18 cellular contexts compared by ENCODE assay signal in genomic region chr6:147117009-147117408, GRCh38.
DNase-seq lines count a peak whose midpoint lies in the region; ATAC-seq and TF ChIP-seq lines count a peak whose summit lies in the region.
"Had no signal": no experiment of that assay in that cellular context is flagged by ENCODE, and none has a peak within 500 bp of the region (broad histone marks: within the 10 kb centered on the region; RNA-seq: fewer than 3 reads in every experiment).

No MANE protein-coding gene starts in this region.

- no peak overlapping the region for H3K4me3 Mint-ChIP-seq in GM23338
- H3K4me3 Mint-ChIP-seq: T-helper 17 cell had no signal

- H3K27me3 ChIP-seq in GM23338 (ENCODE audit: insufficient read depth) (no peaks in the 10 kb centered on the region), adipocyte (replicated peaks; ENCODE audit: control insufficient read depth, insufficient read depth, low read length) (no peaks in the 10 kb centered on the region), neutrophil (no peaks in the 10 kb centered on the region)
- H3K27me3 ChIP-seq: BE2C, MG63 had no signal

- no peaks in the 10 kb centered on the region for H3K9me3 ChIP-seq in adipocyte (ENCODE audit: control insufficient read depth, low read length)
- H3K9me3 ChIP-seq in neutrophil, result no peaks in the 10 kb centered on the region
- H3K9me3 ChIP-seq: BE2C, MG63 had no signal

- no peak for TF ChIP-seq CTCF in GM23338 (conservative IDR thresholded peaks at IDR 0.05; ENCODE audit: low read depth in 2 of 2)
- TF ChIP-seq CTCF in neutrophil (IDR thresholded peaks at IDR 0.05), result no peak
- TF ChIP-seq CTCF in GM13977 (IDR thresholded peaks at IDR 0.05; ENCODE audit: extremely low read depth, insufficient read depth, missing control alignments), result no peak

- H3K9me2 ChIP-seq in GM23338 (ENCODE audit: insufficient read depth), result no peaks in the 10 kb centered on the region

- no peaks in the 10 kb centered on the region for H3K79me2 ChIP-seq in GM23338 (replicated peaks; ENCODE audit: insufficient read depth)

- H3K9me3 Mint-ChIP-seq in GM23338, result peaks cover 3% of the 10 kb centered on the region; the same call in 1 of the 3 replicates

- no peak overlapping the region for H3K4me2 ChIP-seq in GM23338
- H3K4me2 ChIP-seq: KMS-11 had no signal

- H3F3A ChIP-seq in GM23338 (replicated peaks; ENCODE audit: low read depth), result no peaks in the 10 kb centered on the region

- peaks cover 8% of the 10 kb centered on the region for H3K4me1 Mint-ChIP-seq in GM23338
- H3K4me1 Mint-ChIP-seq: T-helper 17 cell had no signal

- H3K27ac ChIP-seq in GM23338 (ENCODE audit: low read depth) (no peak overlapping the region), neutrophil (peak overlapping the region; percentile 75)
- H3K27ac ChIP-seq: KMS-11, SK-N-MC had no signal

- DNase-seq in GM23338 (ENCODE audit: low spot score) (no peak), NOMO-1 (lab: John Stamatoyannopoulos, UW; ENCODE audit: unreplicated experiment in 2 of 2) (peak; percentile 45 to 58), adipocyte (ENCODE audit: low read depth) (no peak), DMS79 (lab: John Stamatoyannopoulos, UW) (no peak), GM13977 (ENCODE audit: low spot score) (no peak)
- DNase-seq in central memory CD4-positive, alpha-beta T cell, result no peak
- DNase-seq: BE2C, DMS 273 treated with DMSO at 0.1 percent for 48 hours, MG63, NCI-H1436 treated with DMSO at 0.1 percent for 48 hours, NCI-H345, NCI-H526 treated with DMSO at 0.1 percent for 48 hours, T-helper 17 cell had no signal

- H4K20me1 ChIP-seq in GM23338 (replicated peaks; ENCODE audit: insufficient read depth), result no peaks in the 10 kb centered on the region

- in situ Hi-C loops in GM13977 (cut with MboI; ENCODE audit: low pct_unique_long_range_greater_than_20kb, low sequenced_read_pairs, unreplicated experiment), result no loop called here

- H3K9ac ChIP-seq in adipocyte (ENCODE audit: low read length), result peak overlapping the region; percentile 53
- H3K9ac ChIP-seq: KMS-11 had no signal

- H3K36me3 Mint-ChIP-seq in GM23338 (ENCODE audit: low read depth), result no peaks in the 10 kb centered on the region

- ATAC-seq in GM23338 (no peak), HG02610 (IDR thresholded peaks at IDR 0.05; ENCODE audit: unreplicated experiment) (no peak)
- ATAC-seq: HCT116, T-helper 17 cell had no signal

- H3K27ac Mint-ChIP-seq in GM23338, result no peak overlapping the region
- H3K27ac Mint-ChIP-seq: T-helper 17 cell had no signal

- H3K36me3 ChIP-seq in GM23338 (ENCODE audit: insufficient read depth) (no peaks in the 10 kb centered on the region), adipocyte (ENCODE audit: control insufficient read depth, insufficient read depth, low read length, severe bottlenecking) (no peaks in the 10 kb centered on the region), neutrophil (no peaks in the 10 kb centered on the region)
- H3K36me3 ChIP-seq: BE2C, MG63 had no signal

- H3K4me1 ChIP-seq in GM23338 (ENCODE audit: insufficient read depth) (peaks cover 8% of the 10 kb centered on the region), adipocyte (ENCODE audit: control insufficient read depth, insufficient read depth, low read length) (peaks cover 13% of the 10 kb centered on the region), neutrophil (ENCODE audit: control insufficient read depth in 1 of 2, insufficient read depth in 1 of 2, low read depth in 1 of 2, low read length in 1 of 2) (peaks cover 47 to 56% of the 10 kb centered on the region in 2 experiments)
- H3K4me1 ChIP-seq: BE2C had no signal

- H2AFZ ChIP-seq in GM23338, result peak overlapping the region; percentile 30; the same call in 1 of the 2 replicates

- H3K4me3 ChIP-seq in GM23338 (no peak overlapping the region), adipocyte (ENCODE audit: low read length) (peak overlapping the region; percentile 73), neutrophil (ENCODE audit: low read depth in 1 of 2, low read length in 1 of 2) (peak overlapping the region in 1 of 2 experiments; percentile 4)
- H3K4me3 ChIP-seq: SK-N-MC had no signal

- no peaks in the 10 kb centered on the region for H3K27me3 Mint-ChIP-seq in GM23338 (ENCODE audit: insufficient read depth, low read depth, poor library complexity)

TF ChIP-seq in GM23338, 12 proteins besides CTCF, POLR2A, EP300 and RAD21 (continues in another document):
- TF ChIP-seq JUNB (IDR thresholded peaks at IDR 0.05; ENCODE audit: unreplicated experiment), result no peak
- TF ChIP-seq ZNF462 (CRISPR knock-in tag; IDR thresholded peaks at IDR 0.05), result no peak
- TF ChIP-seq STAT1 (IDR thresholded peaks at IDR 0.05; ENCODE audit: unreplicated experiment), result no peak
- TF ChIP-seq POLR2AphosphoS5 (IDR thresholded peaks at IDR 0.05; ENCODE audit: low read depth), result no peak
- no peak for TF ChIP-seq ZNF331 (CRISPR knock-in tag; IDR thresholded peaks at IDR 0.05; ENCODE audit: low read depth)

Comparison
In these comparisons a context has a peak if more than half of its experiments do, and no peak if none do; other contexts are left out.
1. DNase-seq: peak in NOMO-1 (2 of 2); none in GM23338 (single experiment), adipocyte (single experiment), central memory CD4-positive, alpha-beta T cell (single experiment), DMS79 (single experiment) and GM13977 (single experiment).